ENCODE assay signal across 8 cellular contexts in the genomic region with DNA sequence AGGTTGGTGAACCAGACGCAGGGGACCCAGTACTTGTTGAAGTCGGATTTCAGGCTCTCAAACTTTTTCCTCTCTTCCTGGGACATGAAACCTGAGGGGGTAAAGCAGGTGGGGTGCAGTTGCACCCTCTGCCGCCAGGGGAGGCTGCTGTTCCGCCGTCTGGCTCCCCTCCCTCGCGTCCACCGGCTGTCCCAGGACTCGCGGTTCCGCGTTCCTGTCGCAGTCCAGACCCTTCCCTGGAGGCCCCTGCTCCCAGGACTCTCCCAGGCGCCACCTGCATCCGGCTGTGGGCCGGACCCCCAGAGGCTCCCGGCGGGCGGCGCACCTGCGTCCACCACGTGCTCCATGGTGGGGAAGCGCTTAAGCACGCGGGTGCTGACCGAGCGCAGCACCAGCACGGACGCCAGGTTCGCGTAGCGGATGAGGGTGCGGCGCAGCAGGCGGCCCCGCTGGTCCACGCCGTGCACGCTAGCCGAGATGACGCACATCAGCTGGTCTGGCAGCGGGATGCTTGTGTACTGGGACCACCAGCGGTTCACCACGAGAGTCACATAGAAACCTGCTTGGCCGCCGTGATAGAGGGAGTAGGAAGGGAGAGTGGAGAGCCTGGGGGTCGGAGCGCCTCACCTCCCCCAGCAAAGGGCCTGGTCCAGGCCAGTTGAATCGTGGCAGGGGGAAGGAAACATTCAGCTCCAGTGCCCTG. TPM values are rescaled to one million over a fixed set of nuclear protein-coding genes. Genes with fewer than 3 reads are reported as not detected.
A peak's percentile ranks its signal among the peaks of the same experiment; 100 is the strongest.
DNase-seq lines count a peak whose midpoint lies in the region; ATAC-seq and TF ChIP-seq lines count a peak whose summit lies in the region.

No MANE protein-coding gene starts in this region.

- H3K79me1 ChIP-seq in IMR-90 (ENCODE audit: low read depth in 1 of 2, low read length in 2 of 2) = peaks cover 0 to 1% of the 10 kb centered on the region in 2 experiments; a peak in 1 of 4 replicates

- POLR2A ChIA-PET in IMR-90 (lab: Charles Lee; ENCODE audit: unreplicated experiment) = no interaction called here

- CTCF ChIA-PET in IMR-90 (lab: Yijun Ruan, JAX) = interaction anchor here (1.4 kb wide), 1 partner anchor 13 kb away, joined by 9 read pairs; the partner anchor contains the start of gene PLK3

- H3K36me3 ChIP-seq in IMR-90 (ENCODE audit: control insufficient read depth, insufficient read depth, low read length) (peaks cover under 1% of the 10 kb centered on the region; the same call in 1 of the 2 replicates), right lobe of liver (no peaks in the 10 kb centered on the region)

- no peak overlapping the region for H3K27ac ChIP-seq in IMR-90 (ENCODE audit: insufficient read depth, low read length)
- H3K27ac ChIP-seq in coronary artery = peak overlapping the region; percentile 56 to 81
- H3K27ac ChIP-seq in right lobe of liver = no peak overlapping the region

- in situ Hi-C loops in IMR-90 (cut with MboI; ENCODE audit: low sequenced_read_pairs) = no loop called here

- no peak overlapping the region for H3K14ac ChIP-seq in IMR-90 (replicated peaks; ENCODE audit: low read depth, low read length)

- peak overlapping the region; percentile 70 for H2AK5ac ChIP-seq in IMR-90 (ENCODE audit: low read depth, low read length)

- H3K9ac ChIP-seq in IMR-90 (ENCODE audit: low read depth, low read length) = no peak overlapping the region

- peak overlapping the region; percentile 92 for H2AK9ac ChIP-seq in IMR-90 (replicated peaks; ENCODE audit: low read depth, low read length, poor library complexity)

- H4K8ac ChIP-seq in IMR-90 (ENCODE audit: low read depth in 2 of 2, low read length in 2 of 2) = peak overlapping the region in 1 of 2 experiments; percentile 79; a peak in 2 of 4 replicates

- H4K5ac ChIP-seq in IMR-90 (ENCODE audit: low read depth, low read length) = peak overlapping the region; percentile 14; the same call in 1 of the 2 replicates

- no peak overlapping the region for H3K56ac ChIP-seq in IMR-90 (ENCODE audit: extremely low read depth, insufficient read depth, low read length)

- 17% methylated on average over 30 of the region's 49 CpGs; no CpG with 5 or more reads in 1 of the 2 experiments for WGBS in IMR-90 (ENCODE audit: extremely low coverage in 2 of 2, insufficient read length in 1 of 2), 2 experiments
- WGBS in right lobe of liver (ENCODE audit: insufficient coverage, low coverage, low lambda C conversion rate, missing lambda C conversion rate) = 30% methylated on average over 28 of the region's 49 CpGs

- H2BK5ac ChIP-seq in IMR-90 (ENCODE audit: low read depth, low read length, poor library complexity, severe bottlenecking) = no peak overlapping the region

- 0 out of 2 replicates have a peak overlapping the region, but pooled peaks have one; percentile 0 for H3K4ac ChIP-seq in IMR-90 (ENCODE audit: low read depth, low read length)

- intact Hi-C loops in IMR-90 (cut with micrococcal nuclease) = no loop called here
- intact Hi-C loops in right lobe of liver (cut with DNase I) = loop anchor here in 1 of 2 donors (10.0 kb wide), 1 partner anchor 49 kb away; no protein-coding TSS in a partner anchor

- peak overlapping the region; percentile 58 for H3K4me2 ChIP-seq in IMR-90 (ENCODE audit: low read depth, low read length)

- BruUV-seq in IMR-90 (replicated peaks; lab: Mats Ljungman, UMichigan) = no TSS peak

- H2BK20ac ChIP-seq in IMR-90 (ENCODE audit: low read depth, low read length) = no peak overlapping the region

- H3K27me3 ChIP-seq in IMR-90 (ENCODE audit: control insufficient read depth, insufficient read depth, low read length) (peaks cover 2% of the 10 kb centered on the region; the same call in 1 of the 2 replicates), right lobe of liver (no peaks in the 10 kb centered on the region)

- H3K4me3 ChIP-seq in IMR-90 (ENCODE audit: insufficient read depth, low read depth, low read length) (peak overlapping the region; percentile 36; the same call in 1 of the 2 replicates), coronary artery (peak overlapping the region; percentile 76), right lobe of liver (peak overlapping the region; percentile 37 to 45 (median 42))

- peak overlapping the region; percentile 95 for H2AFZ ChIP-seq in IMR-90 (replicated peaks; ENCODE audit: low read length, poor library complexity)

- no peak overlapping the region for H2BK120ac ChIP-seq in IMR-90 (ENCODE audit: low read depth, low read length)

- no peak overlapping the region for H4K91ac ChIP-seq in IMR-90 (ENCODE audit: insufficient read depth, low read depth, low read length)

- no peak for TF ChIP-seq POLR2A in IMR-90 (IDR thresholded peaks at IDR 0.05; ENCODE audit: low read depth, low read length)
- TF ChIP-seq POLR2A in right lobe of liver (IDR thresholded peaks at IDR 0.05) = no peak

- peak in 2 of 3 experiments; percentile 66 to 71 for DNase-seq in NCI-H1417 (lab: John Stamatoyannopoulos, UW)
- DNase-seq in NCI-H1417 treated with DMSO at 0.1 percent for 48 hours (lab: John Stamatoyannopoulos, UW) = no peak
- peak; percentile 59 for DNase-seq in IMR-90
- DNase-seq in activated CD4-positive, alpha-beta T cell treated with anti-CD3 and anti-CD28 coated beads for 1 hour = peak; percentile 67
- DNase-seq in coronary artery (ENCODE audit: low spot score) = peak; percentile 83
- peak in 1 of 3 donors; percentile 72 for DNase-seq in right lobe of liver
- DNase-seq in stimulated activated CD4-positive, alpha-beta T cell treated with anti-CD3 and anti-CD28 coated beads, TNF-alpha, amount 100 ng/mL, for 48 hours (ENCODE audit: low read depth in 3 of 3) = peak; percentile 51 to 68 (median 64)
- DNase-seq in HK-2 (ENCODE audit: unreplicated experiment) = no peak

- H3K23ac ChIP-seq in IMR-90 (ENCODE audit: low read depth, low read length) = no peak overlapping the region

- H3K4me1 ChIP-seq in IMR-90 (ENCODE audit: control insufficient read depth, insufficient read depth, low read length) (peaks cover 8% of the 10 kb centered on the region; the same call in 1 of the 2 replicates), right lobe of liver (peaks cover 0 to 20% (median 0%) of the 10 kb centered on the region in 4 donors)

- H3K18ac ChIP-seq in IMR-90 (ENCODE audit: low read depth, low read length) = no peak overlapping the region

- H3K9me1 ChIP-seq in IMR-90 (ENCODE audit: insufficient read depth, low read length) = no peaks in the 10 kb centered on the region

- dilution Hi-C loops in IMR-90 (cut with HindIII; ENCODE audit: low sequenced_read_pairs, unreplicated experiment) = no loop called here

- no peaks in the 10 kb centered on the region for H3K9me3 ChIP-seq in IMR-90 (ENCODE audit: control insufficient read depth, insufficient read depth, low read length)
- no peaks in the 10 kb centered on the region for H3K9me3 ChIP-seq in right lobe of liver

- no peak overlapping the region for H2BK15ac ChIP-seq in IMR-90 (ENCODE audit: low read depth, low read length)

- peak; percentile 83 for TF ChIP-seq RAD21 in IMR-90 (IDR thresholded peaks at IDR 0.05; ENCODE audit: low read length)

- TF ChIP-seq CTCF in IMR-90 (conservative IDR thresholded peaks at IDR 0.05; ENCODE audit: low read depth, low read length) = peak; percentile 83
- TF ChIP-seq CTCF in coronary artery (IDR thresholded peaks at IDR 0.05) = peak; percentile 100
- peak; percentile 80 to 96 (median 86) for TF ChIP-seq CTCF in right lobe of liver (IDR thresholded peaks at IDR 0.05)

- ATAC-seq in IMR-90 (ENCODE audit: low read depth) (peak; percentile 77), right lobe of liver (peak; percentile 75 to 92 (median 82))

- H4K20me1 ChIP-seq in IMR-90 (ENCODE audit: insufficient read depth, low read length) = 0 out of 2 replicates have a peak, but pooled peaks cover under 1% of the 10 kb centered on the region

TF ChIP-seq in IMR-90, 13 proteins besides CTCF, POLR2A, EP300 and RAD21 (continues in another document):
- TF ChIP-seq RFX5 (IDR thresholded peaks at IDR 0.05; ENCODE audit: low read depth, low read length) (no peak), MXI1 (IDR thresholded peaks at IDR 0.05; ENCODE audit: borderline replicate concordance, low read depth, low read length) (no peak), SMC3 (IDR thresholded peaks at IDR 0.05; ENCODE audit: low read depth, low read length) (peak; percentile 57), CEBPB (IDR thresholded peaks at IDR 0.05; ENCODE audit: low read depth, low read length) (no peak), RCOR1 (IDR thresholded peaks at IDR 0.05; ENCODE audit: insufficient replicate concordance, low read length) (no peak)

RNA-seq across cellular contexts. Expression of gene BEST4, which starts 1.7 kb away (rescaled TPM):
- not detected in 2 replicates for total RNA-seq in IMR-90 (2012; rRNA removed)
- polyA plus RNA-seq in IMR-90 (2012; rRNA removed) = 0.07 and 0.16 TPM in 2 replicates
- 0.06 and 0.12 TPM in 2 replicates for polyA plus RNA-seq in IMR-90 (2012; cell fraction: cytosol; rRNA removed)
- 1.0 and 1.8 TPM in 2 replicates for polyA plus RNA-seq in IMR-90 (2012; cell fraction: nucleus; rRNA removed; ENCODE audit: low replicate concordance)
- under 1 TPM in 2 of 6 experiments, not detected in 4; 0.13 to 0.32 TPM for total RNA-seq in right lobe of liver

RNA-seq across cellular contexts. Expression of gene RPS8, which starts 10.9 kb away (rescaled TPM):
- total RNA-seq in IMR-90 (2012; rRNA removed) (1,837 and 2,171 TPM in 2 replicates), right lobe of liver (100 to 1,000 TPM; 459 to 921 (median 519) TPM)
- polyA plus RNA-seq in IMR-90 (2012; rRNA removed) = 2,128 and 2,255 TPM in 2 replicates
- polyA plus RNA-seq in IMR-90 (2012; cell fraction: cytosol; rRNA removed) = 2,467 and 3,082 TPM in 2 replicates
- polyA plus RNA-seq in IMR-90 (2012; cell fraction: nucleus; rRNA removed; ENCODE audit: low replicate concordance) = 595 and 1,006 TPM in 2 replicates

RNA-seq across cellular contexts. Expression of gene PLK3, which starts 13.9 kb away (rescaled TPM):
- total RNA-seq in IMR-90 (2012; rRNA removed) (15.3 and 15.8 TPM in 2 replicates), right lobe of liver (1 to 10 TPM; 1.8 to 5.3 (median 3.6) TPM)
- polyA plus RNA-seq in IMR-90 (2012; rRNA removed) = 51.6 and 52.5 TPM in 2 replicates
- 45.2 and 47.2 TPM in 2 replicates for polyA plus RNA-seq in IMR-90 (2012; cell fraction: cytosol; rRNA removed)
- polyA plus RNA-seq in IMR-90 (2012; cell fraction: nucleus; rRNA removed; ENCODE audit: low replicate concordance) = 238 and 324 TPM in 2 replicates

RNA-seq across cellular contexts. Expression of gene DYNLT4, which starts 20.9 kb away (rescaled TPM):
- total RNA-seq in IMR-90 (2012; rRNA removed) (0.56 TPM in 1 of 2 replicates, not detected in the other), right lobe of liver (under 1 TPM in 1 of 6 experiments, not detected in 5; 0.26 TPM)
- not detected in 2 replicates for polyA plus RNA-seq in IMR-90 (2012; rRNA removed)
- 0.08 and 0.25 TPM in 2 replicates for polyA plus RNA-seq in IMR-90 (2012; cell fraction: cytosol; rRNA removed)
- polyA plus RNA-seq in IMR-90 (2012; cell fraction: nucleus; rRNA removed; ENCODE audit: low replicate concordance) = 0.34 TPM in 1 of 2 replicates, not detected in the other

RNA-seq across cellular contexts. Expression of gene BTBD19, which starts 22.0 kb away (rescaled TPM):
- total RNA-seq in IMR-90 (2012; rRNA removed) (0.56 and 0.90 TPM in 2 replicates), right lobe of liver (1 to 10 TPM; 2.6 to 7.5 (median 5.3) TPM)
- 16.0 and 17.2 TPM in 2 replicates for polyA plus RNA-seq in IMR-90 (2012; rRNA removed)
- polyA plus RNA-seq in IMR-90 (2012; cell fraction: cytosol; rRNA removed) = 10.6 and 11.1 TPM in 2 replicates
- polyA plus RNA-seq in IMR-90 (2012; cell fraction: nucleus; rRNA removed; ENCODE audit: low replicate concordance) = 141 and 200 TPM in 2 replicates

Comparison
In these comparisons a context has a peak if more than half of its experiments do, and no peak if none do; other contexts are left out.
1. DNase-seq: peak in NCI-H1417 (2 of 3), IMR-90 (single experiment), activated CD4-positive, alpha-beta T cell treated with anti-CD3 and anti-CD28 coated beads for 1 hour (single experiment), coronary artery (single experiment) and stimulated activated CD4-positive, alpha-beta T cell treated with anti-CD3 and anti-CD28 coated beads, TNF-alpha, amount 100 ng/mL, for 48 hours (3 of 3); none in NCI-H1417 treated with DMSO at 0.1 percent for 48 hours (single experiment) and HK-2 (single experiment).
2. H3K27ac ChIP-seq: peak in coronary artery (2 of 2); none in IMR-90 (single experiment) and right lobe of liver (0 of 3).
3. Peak in every context shown above with its lines, with median percentiles within 50 percentile points of each other: H3K4me3 ChIP-seq and CTCF ChIP-seq.